Comparison of ENCODE assay signal across 8 cellular contexts in genomic region chr6:25138697-25139051, GRCh38.
DNase-seq lines count a peak whose midpoint lies in the region; ATAC-seq and TF ChIP-seq lines count a peak whose summit lies in the region.

No MANE protein-coding gene starts in this region.

- no peaks in the 10 kb centered on the region for H4K20me1 ChIP-seq in SU-DHL-6 (ENCODE audit: low read depth, low read length)

- H3K79me2 ChIP-seq in SU-DHL-6 (ENCODE audit: insufficient read depth, low read length): no peaks in the 10 kb centered on the region

- no peaks in the 10 kb centered on the region for H3K27me3 Mint-ChIP-seq in stimulated activated memory B cell treated with anti-CD40 and anti-IgM and Interleukin-4, amounts not matched to agents 10 μg/mL and 1 μg/mL and 100 μg/mL, for 72 hours

- H3K27me3 ChIP-seq in SU-DHL-6 (ENCODE audit: low read length): no peaks in the 10 kb centered on the region
- H3K27me3 ChIP-seq in foreskin keratinocyte: no peaks in the 10 kb centered on the region

- H3K9me3 ChIP-seq in SU-DHL-6 (ENCODE audit: insufficient read depth, low read length): peaks cover 29% of the 10 kb centered on the region; the same call in 1 of the 2 replicates

- ATAC-seq in GM21381 (IDR thresholded peaks at IDR 0.05; ENCODE audit: unreplicated experiment) (peak; percentile 7), foreskin keratinocyte (no peak), GM19463 (IDR thresholded peaks at IDR 0.05; ENCODE audit: unreplicated experiment) (no peak)
- no peak for ATAC-seq in stimulated activated memory B cell treated with anti-CD40 and anti-IgM and Interleukin-4, amounts not matched to agents 10 μg/mL and 1 μg/mL and 100 μg/mL, for 72 hours

- peak overlapping the region; percentile 83 for H2AFZ ChIP-seq in SU-DHL-6 (ENCODE audit: low read depth, low read length, severe bottlenecking)

- DNase-seq in AG08395 (ENCODE audit: low spot score): peak; percentile 42
- DNase-seq in foreskin keratinocyte: peak in 1 of 2 donors; percentile 16
- DNase-seq in NCI-H2171 (lab: John Stamatoyannopoulos, UW): no peak
- no peak for DNase-seq in GDM1 (lab: John Stamatoyannopoulos, UW)

- no peaks in the 10 kb centered on the region for H3K9me2 ChIP-seq in SU-DHL-6 (replicated peaks; ENCODE audit: insufficient read depth, low read length)

- H3K4me2 ChIP-seq in SU-DHL-6 (ENCODE audit: low read depth, low read length, poor library complexity, severe bottlenecking): peak overlapping the region; percentile 89

- H3F3A ChIP-seq in SU-DHL-6 (ENCODE audit: insufficient read depth): no peaks in the 10 kb centered on the region; the same call in 1 of the 2 replicates

- H3K4me1 ChIP-seq in foreskin keratinocyte: peaks cover 5% of the 10 kb centered on the region

- peaks cover 28% of the 10 kb centered on the region for H3K4me1 Mint-ChIP-seq in stimulated activated memory B cell treated with anti-CD40 and anti-IgM and Interleukin-4, amounts not matched to agents 10 μg/mL and 1 μg/mL and 100 μg/mL, for 72 hours

- H3K27ac Mint-ChIP-seq in stimulated activated memory B cell treated with anti-CD40 and anti-IgM and Interleukin-4, amounts not matched to agents 10 μg/mL and 1 μg/mL and 100 μg/mL, for 72 hours: peak overlapping the region; percentile 86

- peaks cover 32% of the 10 kb centered on the region for H3K36me3 ChIP-seq in SU-DHL-6 (ENCODE audit: low read length)

- H3K9me3 Mint-ChIP-seq in stimulated activated memory B cell treated with anti-CD40 and anti-IgM and Interleukin-4, amounts not matched to agents 10 μg/mL and 1 μg/mL and 100 μg/mL, for 72 hours: no peaks in the 10 kb centered on the region

- H3K27ac ChIP-seq in SU-DHL-6 (ENCODE audit: low read depth, low read length) (peak overlapping the region; percentile 77), foreskin keratinocyte (peak overlapping the region; percentile 39)

- TF ChIP-seq CTCF in SU-DHL-6 (IDR thresholded peaks at IDR 0.05; ENCODE audit: insufficient read depth, low read length, poor library complexity, severe bottlenecking) (no peak), foreskin keratinocyte (conservative IDR thresholded peaks at IDR 0.05) (no peak)

- peak overlapping the region; percentile 54 for H3K9ac ChIP-seq in SU-DHL-6 (ENCODE audit: low read length)

- H3K4me3 ChIP-seq in SU-DHL-6 (ENCODE audit: insufficient read depth, low read length, poor library complexity, severe bottlenecking): peak overlapping the region; percentile 60

- H3K4me3 Mint-ChIP-seq in stimulated activated memory B cell treated with anti-CD40 and anti-IgM and Interleukin-4, amounts not matched to agents 10 μg/mL and 1 μg/mL and 100 μg/mL, for 72 hours: peak overlapping the region; percentile 82

- H3K36me3 Mint-ChIP-seq in stimulated activated memory B cell treated with anti-CD40 and anti-IgM and Interleukin-4, amounts not matched to agents 10 μg/mL and 1 μg/mL and 100 μg/mL, for 72 hours: peaks cover 9% of the 10 kb centered on the region
